ENCODE assay signal across 16 cellular contexts in genomic region chr17:66349549-66350245, GRCh38. TPM values are rescaled to one million over a fixed set of nuclear protein-coding genes. Genes with fewer than 3 reads are reported as not detected.
DNase-seq lines count a peak whose midpoint lies in the region; ATAC-seq and TF ChIP-seq lines count a peak whose summit lies in the region.
"Had no signal": no experiment of that assay in that cellular context is flagged by ENCODE, and none has a peak within 500 bp of the region (broad histone marks: within the 10 kb centered on the region; RNA-seq: fewer than 3 reads in every experiment).

No MANE protein-coding gene starts in this region.

- H3K27me3 ChIP-seq in smooth muscle cell (ENCODE audit: low read depth): no peaks in the 10 kb centered on the region
- no peaks in the 10 kb centered on the region for H3K27me3 ChIP-seq in naive thymus-derived CD4-positive, alpha-beta T cell (ENCODE audit: control insufficient read depth in 2 of 2, insufficient read depth in 2 of 2, low read length in 2 of 2)
- H3K27me3 ChIP-seq: BLaER1 treated with 17β-estradiol and CSF1 and Interleukin-3, amounts not matched to agents 10 nM and 100 nM; gastroesophageal sphincter; pancreas; upper lobe of right lung had no signal

- H3K4me1 Mint-ChIP-seq in activated naive CD8-positive, alpha-beta T cell (ENCODE audit: low read depth): peaks cover 80% of the 10 kb centered on the region
- peaks cover 43% of the 10 kb centered on the region for H3K4me1 Mint-ChIP-seq in nephron progenitor cell
- H3K4me1 Mint-ChIP-seq in naive thymus-derived CD4-positive, alpha-beta T cell: peaks cover 36 to 85% (median 80%) of the 10 kb centered on the region in 7 donors

- DNase-seq in Caki2 (ENCODE audit: low read depth) (peak; percentile 27), nephron progenitor cell (no peak), smooth muscle cell (lab: John Stamatoyannopoulos, UW; ENCODE audit: unreplicated experiment) (no peak)
- DNase-seq in stimulated activated CD4-positive, alpha-beta T cell treated with anti-CD3 and anti-CD28 coated beads, Interleukin-2, amount 100 ng/mL, for 48 hours: no peak
- no peak for DNase-seq in naive thymus-derived CD4-positive, alpha-beta T cell
- DNase-seq: activated CD4-positive, alpha-beta T cell treated with anti-CD3 and anti-CD28 coated beads for 1 hour; midbrain; MV-4-11; NCI-H446; pancreas; stimulated activated CD4-positive, alpha-beta T cell treated with anti-CD3 and anti-CD28 coated beads, Interleukin-15, amount 100 ng/mL, for 24 hours; upper lobe of right lung had no signal

- H3K4me2 ChIP-seq in smooth muscle cell: no peak overlapping the region

- peak overlapping the region; percentile 59 for H3K4me3 Mint-ChIP-seq in activated naive CD8-positive, alpha-beta T cell
- no peak overlapping the region for H3K4me3 Mint-ChIP-seq in nephron progenitor cell
- peak overlapping the region in 5 of 10 donors; percentile 1 to 42 (median 23) for H3K4me3 Mint-ChIP-seq in naive thymus-derived CD4-positive, alpha-beta T cell

- H3K27ac ChIP-seq in 22Rv1 (peak overlapping the region; percentile 37; the same call in 1 of the 2 replicates), smooth muscle cell (ENCODE audit: low read depth) (no peak overlapping the region)
- no peak overlapping the region for H3K27ac ChIP-seq in naive thymus-derived CD4-positive, alpha-beta T cell (ENCODE audit: low read depth, low read length)
- H3K27ac ChIP-seq: BLaER1 treated with 17β-estradiol and CSF1 and Interleukin-3, amounts not matched to agents 10 nM and 100 nM; upper lobe of right lung had no signal

- H3K9ac ChIP-seq in smooth muscle cell (ENCODE audit: low read depth): no peak overlapping the region
- H3K9ac ChIP-seq: BLaER1 treated with 17β-estradiol and CSF1 and Interleukin-3, amounts not matched to agents 10 nM and 100 nM had no signal

- ATAC-seq in naive thymus-derived CD4-positive, alpha-beta T cell: no peak
- ATAC-seq: gastroesophageal sphincter, upper lobe of right lung had no signal

- no peak overlapping the region for H3K4me3 ChIP-seq in smooth muscle cell
- no peak overlapping the region for H3K4me3 ChIP-seq in naive thymus-derived CD4-positive, alpha-beta T cell (ENCODE audit: low read length)
- H3K4me3 ChIP-seq: BLaER1 treated with 17β-estradiol and CSF1 and Interleukin-3, amounts not matched to agents 10 nM and 100 nM; gastroesophageal sphincter; pancreas; upper lobe of right lung had no signal

- no peak overlapping the region for H2AFZ ChIP-seq in smooth muscle cell (ENCODE audit: low read depth)

- no peak for TF ChIP-seq CTCF in 22Rv1 (IDR thresholded peaks at IDR 0.05)
- no peak for TF ChIP-seq CTCF in nephron progenitor cell (IDR thresholded peaks at IDR 0.05)
- TF ChIP-seq CTCF in smooth muscle cell (IDR thresholded peaks at IDR 0.05; ENCODE audit: borderline replicate concordance, insufficient read depth, poor library complexity, severe bottlenecking): no peak

- H3K27ac Mint-ChIP-seq in activated naive CD8-positive, alpha-beta T cell: peak overlapping the region; percentile 34
- H3K27ac Mint-ChIP-seq in nephron progenitor cell: peak overlapping the region; percentile 77
- peak overlapping the region in 3 of 9 donors; percentile 14 to 75 (median 34) for H3K27ac Mint-ChIP-seq in naive thymus-derived CD4-positive, alpha-beta T cell

- H3K4me1 ChIP-seq in smooth muscle cell (ENCODE audit: low read depth): peaks cover 11% of the 10 kb centered on the region
- peaks cover 0 to 43% of the 10 kb centered on the region in 2 donors for H3K4me1 ChIP-seq in naive thymus-derived CD4-positive, alpha-beta T cell (ENCODE audit: control insufficient read depth in 2 of 2, insufficient read depth in 2 of 2, low read length in 2 of 2)

- no peaks in the 10 kb centered on the region for H3K9me3 ChIP-seq in smooth muscle cell (replicated peaks; ENCODE audit: low read depth)
- no peaks in the 10 kb centered on the region for H3K9me3 ChIP-seq in naive thymus-derived CD4-positive, alpha-beta T cell (ENCODE audit: control insufficient read depth in 2 of 3, low read length in 3 of 3)
- H3K9me3 ChIP-seq: BLaER1 treated with 17β-estradiol and CSF1 and Interleukin-3, amounts not matched to agents 10 nM and 100 nM; gastroesophageal sphincter; pancreas; upper lobe of right lung had no signal

- no peaks in the 10 kb centered on the region for H3K36me3 ChIP-seq in smooth muscle cell (ENCODE audit: low read depth)
- no peaks in the 10 kb centered on the region for H3K36me3 ChIP-seq in naive thymus-derived CD4-positive, alpha-beta T cell (ENCODE audit: control insufficient read depth in 2 of 3, insufficient read depth in 3 of 3, low read length in 3 of 3)
- H3K36me3 ChIP-seq: gastroesophageal sphincter, pancreas, upper lobe of right lung had no signal

- H3K9me3 Mint-ChIP-seq in activated naive CD8-positive, alpha-beta T cell (ENCODE audit: low read depth): no peaks in the 10 kb centered on the region
- H3K9me3 Mint-ChIP-seq in nephron progenitor cell: no peaks in the 10 kb centered on the region
- H3K9me3 Mint-ChIP-seq in naive thymus-derived CD4-positive, alpha-beta T cell: peaks cover 0 to 1% (median 0%) of the 10 kb centered on the region in 11 donors

- H3F3A ChIP-seq in smooth muscle cell (ENCODE audit: low read depth): no peaks in the 10 kb centered on the region

- H4K20me1 ChIP-seq in smooth muscle cell (ENCODE audit: low read depth): peaks cover 7% of the 10 kb centered on the region

- H3K36me3 Mint-ChIP-seq in activated naive CD8-positive, alpha-beta T cell: peaks cover 6% of the 10 kb centered on the region
- H3K36me3 Mint-ChIP-seq in nephron progenitor cell (ENCODE audit: low read depth): no peaks in the 10 kb centered on the region
- H3K36me3 Mint-ChIP-seq in naive thymus-derived CD4-positive, alpha-beta T cell: peaks cover 0 to 22% (median 4%) of the 10 kb centered on the region in 5 donors

- POLR2A ChIA-PET in naive thymus-derived CD4-positive, alpha-beta T cell (lab: Charles Lee): interaction anchor here (0.7 to 1.0 kb wide), 2 partner anchors 29 to 48 kb away, joined by 3 to 4 read pairs; no protein-coding TSS in a partner anchor

- intact Hi-C loops in naive thymus-derived CD4-positive, alpha-beta T cell (cut with micrococcal nuclease): loop anchor here in 1 of 2 donors (2.0 kb wide), 1 partner anchor 17 kb away; no protein-coding TSS in a partner anchor

- no peaks in the 10 kb centered on the region for H3K27me3 Mint-ChIP-seq in activated naive CD8-positive, alpha-beta T cell
- H3K27me3 Mint-ChIP-seq in nephron progenitor cell (ENCODE audit: low read depth, poor library complexity): peaks cover 4% of the 10 kb centered on the region
- H3K27me3 Mint-ChIP-seq in naive thymus-derived CD4-positive, alpha-beta T cell: no peaks in the 10 kb centered on the region

- CTCF ChIA-PET in naive thymus-derived CD4-positive, alpha-beta T cell (lab: Charles Lee): interaction anchor here (0.6 kb wide), 1 partner anchor 9 kb away, joined by 3 read pairs; no protein-coding TSS in a partner anchor

- H3K79me2 ChIP-seq in smooth muscle cell (ENCODE audit: low read depth): no peaks in the 10 kb centered on the region

- 88% methylated on average over 12 of the region's 12 CpGs for WGBS in smooth muscle cell (ENCODE audit: low lambda C conversion rate)

- in situ Hi-C loops in Caki2 (cut with HindIII; ENCODE audit: low pct_unique_long_range_greater_than_20kb, low sequenced_read_pairs): no loop called here

RNA-seq across cellular contexts. Expression of gene PRKCA, which starts 47.3 kb away (rescaled TPM):
- total RNA-seq in Caki2 (2014; rRNA removed; shearing (Covaris generic); ENCODE audit: low replicate concordance): 26.8 and 28.6 TPM in 2 replicates
- 4.3 and 7.1 TPM in 2 replicates for total RNA-seq in smooth muscle cell
- 0.78 and 2.9 TPM in 2 replicates for polyA plus RNA-seq in smooth muscle cell
- total RNA-seq in naive thymus-derived CD4-positive, alpha-beta T cell: 100 to 1,000 TPM in 4 of 5 experiments, 10 to 100 TPM in 1; 94.1 to 186 (median 154) TPM
- polyA plus RNA-seq in naive thymus-derived CD4-positive, alpha-beta T cell: 1 to 10 TPM; 4.1 to 4.9 TPM
